ENCODE assay signal across 8 cellular contexts in the genomic region with DNA sequence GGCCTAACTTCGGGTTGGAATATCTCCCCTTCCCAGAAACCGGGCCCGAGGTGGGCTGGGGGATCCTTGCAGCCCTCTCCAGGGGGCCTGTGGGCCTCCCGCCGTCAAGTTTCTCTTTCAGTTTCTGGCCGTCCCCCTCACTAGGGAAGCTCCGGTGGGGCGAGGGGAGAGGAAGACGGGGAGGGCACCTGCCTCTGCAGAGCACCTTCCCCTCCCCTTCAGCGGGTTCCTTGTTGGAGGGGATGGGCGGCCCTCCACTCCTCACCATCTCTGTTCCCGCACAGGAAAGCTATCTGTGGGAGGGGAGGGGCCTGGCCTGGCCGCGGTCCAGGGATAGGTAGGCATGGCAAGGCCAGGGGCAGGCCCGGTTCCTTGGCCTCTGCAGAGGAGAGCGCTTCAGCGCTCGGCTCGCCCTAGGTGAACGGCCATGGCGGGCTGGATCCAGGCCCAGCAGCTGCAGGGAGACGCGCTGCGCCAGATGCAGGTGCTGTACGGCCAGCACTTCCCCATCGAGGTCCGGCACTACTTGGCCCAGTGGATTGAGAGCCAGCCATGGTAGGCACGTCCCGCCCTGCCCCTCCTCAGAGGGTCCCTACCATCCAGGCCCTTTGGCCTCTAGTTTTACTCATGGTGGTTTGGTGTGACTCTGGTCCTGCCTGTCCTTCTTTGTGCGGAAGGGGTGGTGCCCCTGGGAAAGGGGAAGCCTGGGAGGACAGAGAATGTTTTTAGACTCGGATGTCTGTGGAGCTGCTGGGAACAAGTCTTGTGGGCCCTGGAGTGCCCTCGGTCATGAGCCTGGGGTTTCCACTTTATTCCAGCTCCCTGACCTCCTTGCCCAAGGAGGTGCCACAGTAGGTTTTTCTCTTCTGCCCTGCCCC. TPM values are rescaled to one million over a fixed set of nuclear protein-coding genes. Genes with fewer than 3 reads are reported as not detected.
A peak's percentile ranks its signal among the peaks of the same experiment; 100 is the strongest.
DNase-seq lines count a peak whose midpoint lies in the region; ATAC-seq and TF ChIP-seq lines count a peak whose summit lies in the region.

No MANE protein-coding gene starts in this region.

- H3K4me3 Mint-ChIP-seq in activated CD4-positive, alpha-beta T cell treated with anti-CD3 and anti-CD28 coated beads for 36 hours: peak overlapping the region; percentile 81
- peak overlapping the region; percentile 96 to 98 for H3K4me3 Mint-ChIP-seq in effector memory CD8-positive, alpha-beta T cell
- H3K4me3 Mint-ChIP-seq in nephron (peak overlapping the region; percentile 52 to 79 (median 77)), type B pancreatic cell (peak overlapping the region; percentile 65)

- CTCF ChIA-PET in AG04450 (lab: Charles Lee): no interaction called here
- CTCF ChIA-PET in activated CD4-positive, alpha-beta T cell treated with anti-CD3 and anti-CD28 coated beads for 36 hours (lab: Charles Lee): interaction anchor here (0.7 to 9.3 kb wide), 8 partner anchors 12 to 107 kb away, joined by 3 to 55 read pairs (median 4); a partner anchor contains a TSS

- H3K27ac Mint-ChIP-seq in activated CD4-positive, alpha-beta T cell treated with anti-CD3 and anti-CD28 coated beads for 36 hours: peak overlapping the region; percentile 96
- H3K27ac Mint-ChIP-seq in effector memory CD8-positive, alpha-beta T cell: peak overlapping the region; percentile 99
- H3K27ac Mint-ChIP-seq in nephron (peak overlapping the region in 2 of 3 experiments; percentile 50 to 83), type B pancreatic cell (no peak overlapping the region)

- H3K9me3 ChIP-seq in AG04450 (ENCODE audit: control insufficient read depth, insufficient read depth, low read length): peaks cover 6% of the 10 kb centered on the region; the same call in 1 of the 2 replicates

- H3K27me3 Mint-ChIP-seq in activated CD4-positive, alpha-beta T cell treated with anti-CD3 and anti-CD28 coated beads for 36 hours: no peaks in the 10 kb centered on the region
- no peaks in the 10 kb centered on the region for H3K27me3 Mint-ChIP-seq in effector memory CD8-positive, alpha-beta T cell
- H3K27me3 Mint-ChIP-seq in nephron (ENCODE audit: low read depth) (peaks cover 2% of the 10 kb centered on the region), type B pancreatic cell (peaks cover 35% of the 10 kb centered on the region)

- POLR2A ChIA-PET in AG04450 (lab: Yijun Ruan, JAX): interaction anchor here (1.2 kb wide), 1 partner anchor 41 kb away, joined by 3 read pairs; no protein-coding TSS in a partner anchor
- POLR2A ChIA-PET in activated CD4-positive, alpha-beta T cell treated with anti-CD3 and anti-CD28 coated beads for 36 hours (lab: Charles Lee): interaction anchor here (0.7 to 5.4 kb wide), 14 partner anchors 14 to 109 kb away, joined by 3 to 44 read pairs (median 4); a partner anchor contains a TSS

- peak; percentile 18 for ATAC-seq in HG02763 (IDR thresholded peaks at IDR 0.05; ENCODE audit: unreplicated experiment)
- peak; percentile 33 for ATAC-seq in activated CD4-positive, alpha-beta T cell treated with anti-CD3 and anti-CD28 coated beads for 36 hours
- ATAC-seq in effector memory CD8-positive, alpha-beta T cell (replicated peaks): peak; percentile 25

- peaks cover 63% of the 10 kb centered on the region for H3K36me3 Mint-ChIP-seq in activated CD4-positive, alpha-beta T cell treated with anti-CD3 and anti-CD28 coated beads for 36 hours (ENCODE audit: low read depth)
- peaks cover 54% of the 10 kb centered on the region for H3K36me3 Mint-ChIP-seq in effector memory CD8-positive, alpha-beta T cell (ENCODE audit: insufficient read depth)
- H3K36me3 Mint-ChIP-seq in nephron (ENCODE audit: low read depth): no peaks in the 10 kb centered on the region
- H3K36me3 Mint-ChIP-seq in type B pancreatic cell: no peaks in the 10 kb centered on the region

- in situ Hi-C loops in ACHN (cut with HindIII; ENCODE audit: low pct_ligation_motif_present, low pct_unique_long_range_greater_than_20kb, low sequenced_read_pairs): no loop called here

- no peaks in the 10 kb centered on the region for H3K9me3 Mint-ChIP-seq in activated CD4-positive, alpha-beta T cell treated with anti-CD3 and anti-CD28 coated beads for 36 hours (ENCODE audit: low read depth)
- no peaks in the 10 kb centered on the region for H3K9me3 Mint-ChIP-seq in effector memory CD8-positive, alpha-beta T cell
- H3K9me3 Mint-ChIP-seq in nephron (no peaks in the 10 kb centered on the region), type B pancreatic cell (no peaks in the 10 kb centered on the region)

- intact Hi-C loops in activated CD4-positive, alpha-beta T cell treated with anti-CD3 and anti-CD28 coated beads for 36 hours (cut with DNase I, micrococcal nuclease): loop anchor here (1.0 to 5.0 kb wide), 10 partner anchors 13 to 318 kb away; a partner anchor contains a TSS

- no peaks in the 10 kb centered on the region for H3K27me3 ChIP-seq in AG04450 (ENCODE audit: control insufficient read depth, insufficient read depth, low read length)

- H3K4me3 ChIP-seq in AG04450 (ENCODE audit: low read depth, low read length): peak overlapping the region; percentile 49

- no peak for DNase-seq in AG04450 (ENCODE audit: low read depth, low spot score)
- DNase-seq in activated CD4-positive, alpha-beta T cell treated with anti-CD3 and anti-CD28 coated beads for 36 hours: peak; percentile 72
- DNase-seq in effector memory CD8-positive, alpha-beta T cell: peak; percentile 38 to 62 (median 45)
- DNase-seq in type B pancreatic cell (ENCODE audit: extremely low spot score, unreplicated experiment): no peak
- no peak for DNase-seq in HCEC 1CT
- DNase-seq in ACHN: no peak

- TF ChIP-seq CTCF in AG04450 (IDR thresholded peaks at IDR 0.05; ENCODE audit: low read depth, low read length) (no peak), nephron (IDR thresholded peaks at IDR 0.05; ENCODE audit: unreplicated experiment in 3 of 3) (no peak), type B pancreatic cell (conservative IDR thresholded peaks at IDR 0.05) (no peak)

- H3K4me1 Mint-ChIP-seq in activated CD4-positive, alpha-beta T cell treated with anti-CD3 and anti-CD28 coated beads for 36 hours: peaks cover 62% of the 10 kb centered on the region
- H3K4me1 Mint-ChIP-seq in effector memory CD8-positive, alpha-beta T cell (ENCODE audit: low read depth in 2 of 2): peaks cover 46 to 50% of the 10 kb centered on the region in 2 donors
- H3K4me1 Mint-ChIP-seq in nephron (peaks cover 15% of the 10 kb centered on the region), type B pancreatic cell (ENCODE audit: unreplicated experiment) (peaks cover 19% of the 10 kb centered on the region)

- H3K27ac ChIP-seq in AG04450 (ENCODE audit: low read depth, low read length): no peak overlapping the region

RNA-seq across cellular contexts. Expression of a gene that starts 0.9 kb away (rescaled TPM):
- 3.9 and 5.3 TPM in 2 replicates for polyA plus RNA-seq in AG04450 (2011; rRNA removed)
- 4.6 and 7.9 TPM in 2 replicates for polyA minus RNA-seq in AG04450 (2011; rRNA and poly(A)+ RNA removed)
- 100 to 1,000 TPM; 178 to 203 TPM for total RNA-seq in activated CD4-positive, alpha-beta T cell treated with anti-CD3 and anti-CD28 coated beads for 36 hours
- 1.6 and 2.0 TPM in 2 replicates for total RNA-seq in type B pancreatic cell (ENCODE audit: low replicate concordance)

RNA-seq across cellular contexts. Expression of a gene that starts 13.0 kb away (rescaled TPM):
- polyA plus RNA-seq in AG04450 (2011; rRNA removed): 31.5 and 34.0 TPM in 2 replicates
- 45.2 and 49.3 TPM in 2 replicates for polyA minus RNA-seq in AG04450 (2011; rRNA and poly(A)+ RNA removed)
- 100 to 1,000 TPM; 162 to 203 TPM for total RNA-seq in activated CD4-positive, alpha-beta T cell treated with anti-CD3 and anti-CD28 coated beads for 36 hours
- total RNA-seq in type B pancreatic cell (ENCODE audit: low replicate concordance): 22.0 and 42.3 TPM in 2 replicates

Comparison
In these comparisons a context has a peak if more than half of its experiments do, and no peak if none do; other contexts are left out.
1. DNase-seq: peak in activated CD4-positive, alpha-beta T cell treated with anti-CD3 and anti-CD28 coated beads for 36 hours (single experiment) and effector memory CD8-positive, alpha-beta T cell (3 of 3); none in AG04450 (single experiment), type B pancreatic cell (single experiment), HCEC 1CT (single experiment) and ACHN (single experiment).
2. RNA of a gene that starts 0.9 kb away (total RNA-seq): 178 to 203 TPM in activated CD4-positive, alpha-beta T cell treated with anti-CD3 and anti-CD28 coated beads for 36 hours; 1.6 to 2.0 TPM in type B pancreatic cell; every median in the first group is over 10 times any median in the second.
3. Peak in every context shown above with its lines, with median percentiles within 50 percentile points of each other: ATAC-seq and H3K4me3 Mint-ChIP-seq.